In the genomic region with DNA sequence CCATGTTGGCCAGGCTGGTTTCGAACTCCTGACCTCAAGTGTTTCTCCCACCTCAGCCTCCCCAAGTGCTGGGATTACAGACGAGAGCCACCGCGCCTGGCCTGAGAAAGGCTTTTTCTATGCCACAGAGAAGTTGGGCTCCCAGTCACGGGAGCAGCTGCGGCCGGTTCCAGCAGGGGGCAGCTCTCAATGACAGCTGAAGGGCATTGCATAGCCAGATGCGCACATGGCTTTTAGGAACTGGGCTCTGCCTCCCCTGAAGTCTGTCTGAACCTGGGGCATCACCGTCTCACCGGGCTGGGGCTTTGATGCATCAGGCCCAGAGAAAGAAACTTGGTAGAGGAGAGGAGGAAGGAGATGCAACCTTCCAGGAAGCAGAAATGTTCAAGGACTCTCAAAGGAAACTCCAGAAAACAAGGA, we compare ENCODE assay signal across 1 cellular context.
TF ChIP-seq lines count a peak whose summit lies in the region.

No MANE protein-coding gene starts in this region.

TF ChIP-seq in GM12878, 131 proteins besides CTCF, POLR2A, EP300 and RAD21 (continued from another document and continues in another):
- TF ChIP-seq, protein P1, sequence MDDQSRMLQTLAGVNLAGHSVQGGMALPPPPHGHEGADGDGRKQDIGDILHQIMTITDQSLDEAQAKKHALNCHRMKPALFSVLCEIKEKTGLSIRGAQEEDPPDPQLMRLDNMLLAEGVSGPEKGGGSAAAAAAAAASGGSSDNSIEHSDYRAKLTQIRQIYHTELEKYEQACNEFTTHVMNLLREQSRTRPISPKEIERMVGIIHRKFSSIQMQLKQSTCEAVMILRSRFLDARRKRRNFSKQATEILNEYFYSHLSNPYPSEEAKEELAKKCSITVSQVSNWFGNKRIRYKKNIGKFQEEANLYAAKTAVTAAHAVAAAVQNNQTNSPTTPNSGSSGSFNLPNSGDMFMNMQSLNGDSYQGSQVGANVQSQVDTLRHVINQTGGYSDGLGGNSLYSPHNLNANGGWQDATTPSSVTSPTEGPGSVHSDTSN (IDR thresholded peaks at IDR 0.05; ENCODE audit: insufficient replicate concordance, low read depth, low read length) = no peak
- TF ChIP-seq SMC3 (IDR thresholded peaks at IDR 0.05; ENCODE audit: borderline replicate concordance, low read length) (peak; percentile 96), ZNF384 (IDR thresholded peaks at IDR 0.05; ENCODE audit: borderline replicate concordance, low read depth, low read length) (no peak), SIX5 (IDR thresholded peaks at IDR 0.05; ENCODE audit: low read depth, low read length, severe bottlenecking) (no peak), LARP7 (IDR thresholded peaks at IDR 0.05) (peak; percentile 37), HDGF (IDR thresholded peaks at IDR 0.05) (no peak), SIN3A (IDR thresholded peaks at IDR 0.05; ENCODE audit: low read depth, low read length) (no peak), DPF2 (IDR thresholded peaks at IDR 0.05) (no peak), WRNIP1 (IDR thresholded peaks at IDR 0.05; ENCODE audit: borderline replicate concordance, low read depth, low read length) (no peak), MYB (IDR thresholded peaks at IDR 0.05; ENCODE audit: borderline replicate concordance, low read depth, low read length) (no peak), RUNX3 (IDR thresholded peaks at IDR 0.05; ENCODE audit: low read length) (peak; percentile 48; the same call in 1 of the 2 replicates), FOXM1 (IDR thresholded peaks at IDR 0.05; ENCODE audit: low read depth, low read length) (no peak), HCFC1 (IDR thresholded peaks at IDR 0.05; ENCODE audit: low read length) (no peak), TBL1XR1 (IDR thresholded peaks at IDR 0.05; ENCODE audit: low read depth, low read length) (no peak), HDAC2 (IDR thresholded peaks at IDR 0.05) (no peak), ASH2L (IDR thresholded peaks at IDR 0.05; ENCODE audit: borderline replicate concordance, low read depth) (no peak), HDAC6 (IDR thresholded peaks at IDR 0.05; ENCODE audit: unreplicated experiment) (no peak), RCOR1 (conservative IDR thresholded peaks at IDR 0.05; ENCODE audit: low read depth, low read length) (no peak), GATAD2B (conservative IDR thresholded peaks at IDR 0.05; ENCODE audit: low read depth) (no peak), MTA3 (IDR thresholded peaks at IDR 0.05; ENCODE audit: borderline replicate concordance, low read length) (no peak), EGR1 (IDR thresholded peaks at IDR 0.05; ENCODE audit: borderline replicate concordance in 1 of 2, low read depth in 2 of 2, low read length in 2 of 2) (no peak), SRF (IDR thresholded peaks at IDR 0.05; ENCODE audit: low read depth in 2 of 2, low read length in 2 of 2) (no peak), EZH2 (IDR thresholded peaks at IDR 0.05; ENCODE audit: borderline replicate concordance, control insufficient read depth, low read depth, low read length) (no peak), NFXL1 (IDR thresholded peaks at IDR 0.05; ENCODE audit: borderline replicate concordance) (no peak), SPI1 (IDR thresholded peaks at IDR 0.05; ENCODE audit: borderline replicate concordance, insufficient read depth, low read depth, low read length) (peak; percentile 46; the same call in 1 of the 2 replicates), ESRRA (IDR thresholded peaks at IDR 0.05; ENCODE audit: low read length) (peak; percentile 100), ZNF274 (IDR thresholded peaks at IDR 0.05; ENCODE audit: insufficient read depth, insufficient read length) (no peak), TCF3 (IDR thresholded peaks at IDR 0.05; ENCODE audit: borderline replicate concordance, insufficient read depth, low read depth, low read length) (peak; percentile 87; the same call in 1 of the 2 replicates), IKZF1 (conservative IDR thresholded peaks at IDR 0.05) (0 out of 2 replicates have a peak, but pooled peaks have one; percentile 19), RB1 (IDR thresholded peaks at IDR 0.05; ENCODE audit: borderline replicate concordance) (peak; percentile 39; the same call in 1 of the 2 replicates), JUND (IDR thresholded peaks at IDR 0.05; ENCODE audit: low read depth, low read length) (no peak), CHD1 (IDR thresholded peaks at IDR 0.05; ENCODE audit: low read depth, low read length) (no peak), CREB1 (IDR thresholded peaks at IDR 0.05; ENCODE audit: low read depth) (0 out of 2 replicates have a peak, but pooled peaks have one; percentile 22), RFX5 (IDR thresholded peaks at IDR 0.05; ENCODE audit: low read depth, low read length) (no peak), IRF4 (IDR thresholded peaks at IDR 0.05; ENCODE audit: low read depth, low read length) (0 out of 2 replicates have a peak, but pooled peaks have one; percentile 13), CHD4 (IDR thresholded peaks at IDR 0.05) (no peak)
- TF ChIP-seq, protein P2, sequence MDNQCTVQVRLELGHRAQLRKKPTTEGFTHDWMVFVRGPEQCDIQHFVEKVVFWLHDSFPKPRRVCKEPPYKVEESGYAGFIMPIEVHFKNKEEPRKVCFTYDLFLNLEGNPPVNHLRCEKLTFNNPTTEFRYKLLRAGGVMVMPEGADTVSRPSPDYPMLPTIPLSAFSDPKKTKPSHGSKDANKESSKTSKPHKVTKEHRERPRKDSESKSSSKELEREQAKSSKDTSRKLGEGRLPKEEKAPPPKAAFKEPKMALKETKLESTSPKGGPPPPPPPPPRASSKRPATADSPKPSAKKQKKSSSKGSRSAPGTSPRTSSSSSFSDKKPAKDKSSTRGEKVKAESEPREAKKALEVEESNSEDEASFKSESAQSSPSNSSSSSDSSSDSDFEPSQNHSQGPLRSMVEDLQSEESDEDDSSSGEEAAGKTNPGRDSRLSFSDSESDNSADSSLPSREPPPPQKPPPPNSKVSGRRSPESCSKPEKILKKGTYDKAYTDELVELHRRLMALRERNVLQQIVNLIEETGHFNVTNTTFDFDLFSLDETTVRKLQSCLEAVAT (IDR thresholded peaks at IDR 0.05) = 0 out of 2 replicates have a peak, but pooled peaks have one; percentile 25
- TF ChIP-seq, protein P3, sequence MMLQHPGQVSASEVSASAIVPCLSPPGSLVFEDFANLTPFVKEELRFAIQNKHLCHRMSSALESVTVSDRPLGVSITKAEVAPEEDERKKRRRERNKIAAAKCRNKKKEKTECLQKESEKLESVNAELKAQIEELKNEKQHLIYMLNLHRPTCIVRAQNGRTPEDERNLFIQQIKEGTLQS (IDR thresholded peaks at IDR 0.05; ENCODE audit: borderline replicate concordance, extremely low read depth, low read depth, low read length) = no peak
- TF ChIP-seq, protein P4, sequence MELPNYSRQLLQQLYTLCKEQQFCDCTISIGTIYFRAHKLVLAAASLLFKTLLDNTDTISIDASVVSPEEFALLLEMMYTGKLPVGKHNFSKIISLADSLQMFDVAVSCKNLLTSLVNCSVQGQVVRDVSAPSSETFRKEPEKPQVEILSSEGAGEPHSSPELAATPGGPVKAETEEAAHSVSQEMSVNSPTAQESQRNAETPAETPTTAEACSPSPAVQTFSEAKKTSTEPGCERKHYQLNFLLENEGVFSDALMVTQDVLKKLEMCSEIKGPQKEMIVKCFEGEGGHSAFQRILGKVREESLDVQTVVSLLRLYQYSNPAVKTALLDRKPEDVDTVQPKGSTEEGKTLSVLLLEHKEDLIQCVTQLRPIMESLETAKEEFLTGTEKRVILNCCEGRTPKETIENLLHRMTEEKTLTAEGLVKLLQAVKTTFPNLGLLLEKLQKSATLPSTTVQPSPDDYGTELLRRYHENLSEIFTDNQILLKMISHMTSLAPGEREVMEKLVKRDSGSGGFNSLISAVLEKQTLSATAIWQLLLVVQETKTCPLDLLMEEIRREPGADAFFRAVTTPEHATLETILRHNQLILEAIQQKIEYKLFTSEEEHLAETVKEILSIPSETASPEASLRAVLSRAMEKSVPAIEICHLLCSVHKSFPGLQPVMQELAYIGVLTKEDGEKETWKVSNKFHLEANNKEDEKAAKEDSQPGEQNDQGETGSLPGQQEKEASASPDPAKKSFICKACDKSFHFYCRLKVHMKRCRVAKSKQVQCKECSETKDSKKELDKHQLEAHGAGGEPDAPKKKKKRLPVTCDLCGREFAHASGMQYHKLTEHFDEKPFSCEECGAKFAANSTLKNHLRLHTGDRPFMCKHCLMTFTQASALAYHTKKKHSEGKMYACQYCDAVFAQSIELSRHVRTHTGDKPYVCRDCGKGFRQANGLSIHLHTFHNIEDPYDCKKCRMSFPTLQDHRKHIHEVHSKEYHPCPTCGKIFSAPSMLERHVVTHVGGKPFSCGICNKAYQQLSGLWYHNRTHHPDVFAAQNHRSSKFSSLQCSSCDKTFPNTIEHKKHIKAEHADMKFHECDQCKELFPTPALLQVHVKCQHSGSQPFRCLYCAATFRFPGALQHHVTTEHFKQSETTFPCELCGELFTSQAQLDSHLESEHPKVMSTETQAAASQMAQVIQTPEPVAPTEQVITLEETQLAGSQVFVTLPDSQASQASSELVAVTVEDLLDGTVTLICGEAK (IDR thresholded peaks at IDR 0.05; ENCODE audit: borderline replicate concordance) = no peak
- TF ChIP-seq, protein P5, sequence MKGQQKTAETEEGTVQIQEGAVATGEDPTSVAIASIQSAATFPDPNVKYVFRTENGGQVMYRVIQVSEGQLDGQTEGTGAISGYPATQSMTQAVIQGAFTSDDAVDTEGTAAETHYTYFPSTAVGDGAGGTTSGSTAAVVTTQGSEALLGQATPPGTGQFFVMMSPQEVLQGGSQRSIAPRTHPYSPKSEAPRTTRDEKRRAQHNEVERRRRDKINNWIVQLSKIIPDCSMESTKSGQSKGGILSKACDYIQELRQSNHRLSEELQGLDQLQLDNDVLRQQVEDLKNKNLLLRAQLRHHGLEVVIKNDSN (IDR thresholded peaks at IDR 0.05; ENCODE audit: borderline replicate concordance, extremely low read length, insufficient read depth, low read depth, low read length) = no peak
- TF ChIP-seq, protein P6, sequence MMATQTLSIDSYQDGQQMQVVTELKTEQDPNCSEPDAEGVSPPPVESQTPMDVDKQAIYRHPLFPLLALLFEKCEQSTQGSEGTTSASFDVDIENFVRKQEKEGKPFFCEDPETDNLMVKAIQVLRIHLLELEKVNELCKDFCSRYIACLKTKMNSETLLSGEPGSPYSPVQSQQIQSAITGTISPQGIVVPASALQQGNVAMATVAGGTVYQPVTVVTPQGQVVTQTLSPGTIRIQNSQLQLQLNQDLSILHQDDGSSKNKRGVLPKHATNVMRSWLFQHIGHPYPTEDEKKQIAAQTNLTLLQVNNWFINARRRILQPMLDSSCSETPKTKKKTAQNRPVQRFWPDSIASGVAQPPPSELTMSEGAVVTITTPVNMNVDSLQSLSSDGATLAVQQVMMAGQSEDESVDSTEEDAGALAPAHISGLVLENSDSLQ (IDR thresholded peaks at IDR 0.05) = no peak
- TF ChIP-seq, protein P7, sequence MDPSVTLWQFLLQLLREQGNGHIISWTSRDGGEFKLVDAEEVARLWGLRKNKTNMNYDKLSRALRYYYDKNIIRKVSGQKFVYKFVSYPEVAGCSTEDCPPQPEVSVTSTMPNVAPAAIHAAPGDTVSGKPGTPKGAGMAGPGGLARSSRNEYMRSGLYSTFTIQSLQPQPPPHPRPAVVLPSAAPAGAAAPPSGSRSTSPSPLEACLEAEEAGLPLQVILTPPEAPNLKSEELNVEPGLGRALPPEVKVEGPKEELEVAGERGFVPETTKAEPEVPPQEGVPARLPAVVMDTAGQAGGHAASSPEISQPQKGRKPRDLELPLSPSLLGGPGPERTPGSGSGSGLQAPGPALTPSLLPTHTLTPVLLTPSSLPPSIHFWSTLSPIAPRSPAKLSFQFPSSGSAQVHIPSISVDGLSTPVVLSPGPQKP (IDR thresholded peaks at IDR 0.05; ENCODE audit: low read depth, low read length) = no peak
- TF ChIP-seq, protein P8, sequence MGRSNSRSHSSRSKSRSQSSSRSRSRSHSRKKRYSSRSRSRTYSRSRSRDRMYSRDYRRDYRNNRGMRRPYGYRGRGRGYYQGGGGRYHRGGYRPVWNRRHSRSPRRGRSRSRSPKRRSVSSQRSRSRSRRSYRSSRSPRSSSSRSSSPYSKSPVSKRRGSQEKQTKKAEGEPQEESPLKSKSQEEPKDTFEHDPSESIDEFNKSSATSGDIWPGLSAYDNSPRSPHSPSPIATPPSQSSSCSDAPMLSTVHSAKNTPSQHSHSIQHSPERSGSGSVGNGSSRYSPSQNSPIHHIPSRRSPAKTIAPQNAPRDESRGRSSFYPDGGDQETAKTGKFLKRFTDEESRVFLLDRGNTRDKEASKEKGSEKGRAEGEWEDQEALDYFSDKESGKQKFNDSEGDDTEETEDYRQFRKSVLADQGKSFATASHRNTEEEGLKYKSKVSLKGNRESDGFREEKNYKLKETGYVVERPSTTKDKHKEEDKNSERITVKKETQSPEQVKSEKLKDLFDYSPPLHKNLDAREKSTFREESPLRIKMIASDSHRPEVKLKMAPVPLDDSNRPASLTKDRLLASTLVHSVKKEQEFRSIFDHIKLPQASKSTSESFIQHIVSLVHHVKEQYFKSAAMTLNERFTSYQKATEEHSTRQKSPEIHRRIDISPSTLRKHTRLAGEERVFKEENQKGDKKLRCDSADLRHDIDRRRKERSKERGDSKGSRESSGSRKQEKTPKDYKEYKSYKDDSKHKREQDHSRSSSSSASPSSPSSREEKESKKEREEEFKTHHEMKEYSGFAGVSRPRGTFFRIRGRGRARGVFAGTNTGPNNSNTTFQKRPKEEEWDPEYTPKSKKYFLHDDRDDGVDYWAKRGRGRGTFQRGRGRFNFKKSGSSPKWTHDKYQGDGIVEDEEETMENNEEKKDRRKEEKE (IDR thresholded peaks at IDR 0.05) = no peak
- TF ChIP-seq, protein P9, sequence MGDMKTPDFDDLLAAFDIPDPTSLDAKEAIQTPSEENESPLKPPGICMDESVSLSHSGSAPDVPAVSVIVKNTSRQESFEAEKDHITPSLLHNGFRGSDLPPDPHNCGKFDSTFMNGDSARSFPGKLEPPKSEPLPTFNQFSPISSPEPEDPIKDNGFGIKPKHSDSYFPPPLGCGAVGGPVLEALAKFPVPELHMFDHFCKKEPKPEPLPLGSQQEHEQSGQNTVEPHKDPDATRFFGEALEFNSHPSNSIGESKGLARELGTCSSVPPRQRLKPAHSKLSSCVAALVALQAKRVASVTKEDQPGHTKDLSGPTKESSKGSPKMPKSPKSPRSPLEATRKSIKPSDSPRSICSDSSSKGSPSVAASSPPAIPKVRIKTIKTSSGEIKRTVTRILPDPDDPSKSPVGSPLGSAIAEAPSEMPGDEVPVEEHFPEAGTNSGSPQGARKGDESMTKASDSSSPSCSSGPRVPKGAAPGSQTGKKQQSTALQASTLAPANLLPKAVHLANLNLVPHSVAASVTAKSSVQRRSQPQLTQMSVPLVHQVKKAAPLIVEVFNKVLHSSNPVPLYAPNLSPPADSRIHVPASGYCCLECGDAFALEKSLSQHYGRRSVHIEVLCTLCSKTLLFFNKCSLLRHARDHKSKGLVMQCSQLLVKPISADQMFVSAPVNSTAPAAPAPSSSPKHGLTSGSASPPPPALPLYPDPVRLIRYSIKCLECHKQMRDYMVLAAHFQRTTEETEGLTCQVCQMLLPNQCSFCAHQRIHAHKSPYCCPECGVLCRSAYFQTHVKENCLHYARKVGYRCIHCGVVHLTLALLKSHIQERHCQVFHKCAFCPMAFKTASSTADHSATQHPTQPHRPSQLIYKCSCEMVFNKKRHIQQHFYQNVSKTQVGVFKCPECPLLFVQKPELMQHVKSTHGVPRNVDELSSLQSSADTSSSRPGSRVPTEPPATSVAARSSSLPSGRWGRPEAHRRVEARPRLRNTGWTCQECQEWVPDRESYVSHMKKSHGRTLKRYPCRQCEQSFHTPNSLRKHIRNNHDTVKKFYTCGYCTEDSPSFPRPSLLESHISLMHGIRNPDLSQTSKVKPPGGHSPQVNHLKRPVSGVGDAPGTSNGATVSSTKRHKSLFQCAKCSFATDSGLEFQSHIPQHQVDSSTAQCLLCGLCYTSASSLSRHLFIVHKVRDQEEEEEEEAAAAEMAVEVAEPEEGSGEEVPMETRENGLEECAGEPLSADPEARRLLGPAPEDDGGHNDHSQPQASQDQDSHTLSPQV (IDR thresholded peaks at IDR 0.05) = peak; percentile 31; the same call in 1 of the 2 replicates
